ENCODE assay signal across 13 cellular contexts in the genomic region with DNA sequence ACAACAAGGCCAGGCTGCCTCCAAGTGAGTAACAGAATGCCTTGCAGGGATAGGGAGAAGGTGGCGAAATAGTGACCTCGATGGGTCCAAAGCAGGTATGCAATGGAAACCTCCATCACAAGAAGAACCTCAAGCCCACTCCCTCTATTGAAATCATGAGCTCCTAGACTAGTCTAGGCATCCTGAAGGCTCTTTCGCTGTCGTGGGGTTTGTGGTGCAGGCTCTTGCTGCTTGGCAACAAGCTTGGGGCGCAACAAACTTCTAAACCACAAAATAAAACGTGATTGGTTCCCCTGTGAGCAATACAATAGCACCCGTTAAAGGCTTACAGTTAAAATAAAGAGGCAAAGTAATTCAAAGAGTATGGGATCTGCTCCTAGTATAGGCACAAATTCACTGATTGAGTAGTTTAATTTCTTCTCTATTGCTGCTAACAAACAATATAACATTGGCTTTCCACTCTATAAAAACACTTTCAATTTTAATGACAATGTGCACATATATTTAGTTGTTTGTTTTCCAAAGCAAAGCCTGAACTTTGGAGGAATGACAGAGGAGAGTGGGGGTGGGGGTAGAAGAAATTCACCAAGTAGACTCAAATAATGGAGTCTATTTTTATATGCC.
DNase-seq lines count a peak whose midpoint lies in the region; ATAC-seq and TF ChIP-seq lines count a peak whose summit lies in the region.
"Had no signal": no experiment of that assay in that cellular context is flagged by ENCODE, and none has a peak within 500 bp of the region (broad histone marks: within the 10 kb centered on the region; RNA-seq: fewer than 3 reads in every experiment).

No MANE protein-coding gene starts in this region.

- 14 to 35% methylated on average over 2 to 7 of the region's 7 CpGs for WGBS in endodermal cell (ENCODE audit: insufficient coverage in 1 of 2, insufficient read length in 1 of 2), 2 experiments

- H3K27ac Mint-ChIP-seq in endodermal cell: no peak overlapping the region

- peaks cover 3% of the 10 kb centered on the region for H3K9me3 Mint-ChIP-seq in endodermal cell

- TF ChIP-seq CTCF in endodermal cell (conservative IDR thresholded peaks at IDR 0.05): no peak

- no peaks in the 10 kb centered on the region for H4K20me1 ChIP-seq in Karpas-422 (ENCODE audit: insufficient read depth, low read depth, low read length)

- H3K36me3 ChIP-seq in endodermal cell (ENCODE audit: control insufficient read depth, insufficient read depth, low read length): no peaks in the 10 kb centered on the region
- H3K36me3 ChIP-seq in Karpas-422 (ENCODE audit: insufficient read depth, low read length): no peaks in the 10 kb centered on the region
- H3K36me3 ChIP-seq: SJSA1 had no signal

- H3K4me2 ChIP-seq in Karpas-422 (ENCODE audit: low read depth, low read length, poor library complexity, severe bottlenecking): no peak overlapping the region

- H3K4me3 ChIP-seq in endodermal cell (ENCODE audit: low read length) (no peak overlapping the region), Karpas-422 (ENCODE audit: low read length) (no peak overlapping the region)
- H3K4me3 ChIP-seq: SJSA1 had no signal

- no peak overlapping the region for H2AFZ ChIP-seq in Karpas-422 (ENCODE audit: low read length)

- H3K4me3 Mint-ChIP-seq in endodermal cell: no peak overlapping the region

- no peaks in the 10 kb centered on the region for H3K36me3 Mint-ChIP-seq in endodermal cell (ENCODE audit: low read depth)

- H3K27ac ChIP-seq in endodermal cell (ENCODE audit: low read depth, low read length) (peak overlapping the region; percentile 39), Karpas-422 (ENCODE audit: low read length) (no peak overlapping the region)
- H3K27ac ChIP-seq: C4-2B, SJSA1 had no signal

- H3K4me1 ChIP-seq in endodermal cell (ENCODE audit: control insufficient read depth, insufficient read depth, low read length): no peaks in the 10 kb centered on the region
- no peaks in the 10 kb centered on the region for H3K4me1 ChIP-seq in Karpas-422 (ENCODE audit: low read length)
- H3K4me1 ChIP-seq: SJSA1 had no signal

- H3K79me2 ChIP-seq in Karpas-422 (ENCODE audit: low read length): no peaks in the 10 kb centered on the region

- H3K9me2 ChIP-seq in Karpas-422 (replicated peaks; ENCODE audit: insufficient read depth, low read length): no peaks in the 10 kb centered on the region

- ATAC-seq in GM18867 (IDR thresholded peaks at IDR 0.05; ENCODE audit: unreplicated experiment) (peak; percentile 46), GM21367 (IDR thresholded peaks at IDR 0.05; ENCODE audit: unreplicated experiment) (no peak)
- ATAC-seq: HepG2 had no signal

- no peaks in the 10 kb centered on the region for H3K27me3 ChIP-seq in endodermal cell (ENCODE audit: control insufficient read depth, insufficient read depth, low read length, poor library complexity, severe bottlenecking)
- no peaks in the 10 kb centered on the region for H3K27me3 ChIP-seq in Karpas-422 (ENCODE audit: low read length)
- H3K27me3 ChIP-seq: SJSA1 had no signal

- peaks cover 2% of the 10 kb centered on the region for H3K27me3 Mint-ChIP-seq in endodermal cell (ENCODE audit: insufficient read depth)

- no peaks in the 10 kb centered on the region for H3K4me1 Mint-ChIP-seq in endodermal cell

- H3K9me3 ChIP-seq in endodermal cell (ENCODE audit: control insufficient read depth, low read length) (no peaks in the 10 kb centered on the region), Karpas-422 (ENCODE audit: low read length) (no peaks in the 10 kb centered on the region)
- H3K9me3 ChIP-seq: SJSA1 had no signal

- DNase-seq in M059J (ENCODE audit: low read depth): peak; percentile 12
- DNase-seq in endodermal cell: peak; percentile 73
- peak; percentile 46 for DNase-seq in iPS-NIHi7 (ENCODE audit: extremely low spot score)
- no peak for DNase-seq in activated CD4-positive, alpha-beta T cell treated with anti-CD3 and anti-CD28 coated beads for 4 hours
- no peak for DNase-seq in Karpas-422
- DNase-seq in NCI-H524 (lab: John Stamatoyannopoulos, UW): no peak
- DNase-seq: NCI-H187 treated with DMSO at 0.1 percent for 48 hours, NCI-H2171 treated with DMSO at 0.1 percent for 48 hours had no signal

- H3K9ac ChIP-seq in endodermal cell (ENCODE audit: extremely low read depth, low read length, poor library complexity, severe bottlenecking): no peak overlapping the region
- H3K9ac ChIP-seq in Karpas-422 (ENCODE audit: low read length): no peak overlapping the region

Comparison
In these comparisons a context has a peak if more than half of its experiments do, and no peak if none do; other contexts are left out.
1. DNase-seq: peak in M059J (single experiment), endodermal cell (single experiment) and iPS-NIHi7 (single experiment); none in activated CD4-positive, alpha-beta T cell treated with anti-CD3 and anti-CD28 coated beads for 4 hours (0 of 2), Karpas-422 (single experiment) and NCI-H524 (0 of 2).